Comparison of ENCODE assay signal across 8 cellular contexts in genomic region chr22:43142881-43143562, GRCh38. TPM values are rescaled to one million over a fixed set of nuclear protein-coding genes. Genes with fewer than 3 reads are reported as not detected.
DNase-seq lines count a peak whose midpoint lies in the region; ATAC-seq and TF ChIP-seq lines count a peak whose summit lies in the region.

MCAT (minus strand) TSS chr22:43143398; CDS start chr22:43143348, 50 bp downstream.

- peak within 1 kb of the TSS; percentile 83 for H3K4me3 Mint-ChIP-seq in activated T-helper 17 cell treated with anti-CD3 and anti-CD28 coated beads, Interleukin-2, amount 50 U/mL, for 72 hours
- peak within 1 kb of the TSS; percentile 81 to 90 (median 86) for H3K4me3 Mint-ChIP-seq in naive thymus-derived CD8-positive, alpha-beta T cell
- H3K4me3 Mint-ChIP-seq in stimulated activated memory B cell treated with anti-CD40 and anti-IgM and Interleukin-4, amounts not matched to agents 10 μg/mL and 1 μg/mL and 100 μg/mL, for 72 hours: peak within 1 kb of the TSS; percentile 88

- peak within 1 kb of the TSS; percentile 92 for H3K27ac Mint-ChIP-seq in activated T-helper 17 cell treated with anti-CD3 and anti-CD28 coated beads, Interleukin-2, amount 50 U/mL, for 72 hours
- H3K27ac Mint-ChIP-seq in naive thymus-derived CD8-positive, alpha-beta T cell: peak within 1 kb of the TSS; percentile 87 to 97 (median 95)
- peak within 1 kb of the TSS; percentile 81 for H3K27ac Mint-ChIP-seq in stimulated activated memory B cell treated with anti-CD40 and anti-IgM and Interleukin-4, amounts not matched to agents 10 μg/mL and 1 μg/mL and 100 μg/mL, for 72 hours

- H2AFZ ChIP-seq in fibroblast of lung (ENCODE audit: low read length): peak within 1 kb of the TSS; percentile 83

- H3K4me3 ChIP-seq in Jurkat, Clone E6-1 (ENCODE audit: low read length): peak within 1 kb of the TSS; percentile 84
- peak within 1 kb of the TSS; percentile 75 to 99 (median 89) for H3K4me3 ChIP-seq in fibroblast of lung (replicated peaks in 1 of 4; ENCODE audit: control extremely low read depth in 1 of 4, insufficient read depth in 1 of 4, low read depth in 3 of 4, low read length in 4 of 4)

- no peaks in the 10 kb centered on the region for H4K20me1 ChIP-seq in fibroblast of lung (ENCODE audit: control insufficient read depth, extremely low read depth, insufficient read depth, low read length)

- in situ Hi-C loops in Caki2 (cut with HindIII; ENCODE audit: low pct_unique_long_range_greater_than_20kb, low sequenced_read_pairs): no loop called here

- no peaks in the 10 kb centered on the region for H3K9me3 Mint-ChIP-seq in activated T-helper 17 cell treated with anti-CD3 and anti-CD28 coated beads, Interleukin-2, amount 50 U/mL, for 72 hours
- no peaks in the 10 kb centered on the region for H3K9me3 Mint-ChIP-seq in naive thymus-derived CD8-positive, alpha-beta T cell
- no peaks in the 10 kb centered on the region for H3K9me3 Mint-ChIP-seq in stimulated activated memory B cell treated with anti-CD40 and anti-IgM and Interleukin-4, amounts not matched to agents 10 μg/mL and 1 μg/mL and 100 μg/mL, for 72 hours

- POLR2A ChIA-PET in naive thymus-derived CD8-positive, alpha-beta T cell (lab: Charles Lee): interaction anchor here (0.7 to 3.0 kb wide), 4 partner anchors 10 to 121 kb away, joined by 4 to 17 read pairs (median 6); partner anchors contain the start of gene TTLL12

- H3K27ac ChIP-seq in fibroblast of lung (ENCODE audit: insufficient read depth, low read length): peak within 1 kb of the TSS; percentile 90

- peak; percentile 82 for DNase-seq in Caki2 (ENCODE audit: low read depth)
- peak; percentile 63 for DNase-seq in Jurkat, Clone E6-1 (ENCODE audit: low read depth, low spot score)
- peak; percentile 90 for DNase-seq in RPMI8226
- peak; percentile 72 for DNase-seq in fibroblast of lung (ENCODE audit: low read depth in 2 of 2)
- peak; percentile 62 to 89 (median 80) for DNase-seq in naive thymus-derived CD8-positive, alpha-beta T cell

- peak; percentile 86 for ATAC-seq in GM21423 (IDR thresholded peaks at IDR 0.05; ENCODE audit: unreplicated experiment)
- peak; percentile 96 for ATAC-seq in activated T-helper 17 cell treated with anti-CD3 and anti-CD28 coated beads, Interleukin-2, amount 50 U/mL, for 72 hours (replicated peaks)
- peak; percentile 84 to 90 for ATAC-seq in naive thymus-derived CD8-positive, alpha-beta T cell
- peak; percentile 93 for ATAC-seq in stimulated activated memory B cell treated with anti-CD40 and anti-IgM and Interleukin-4, amounts not matched to agents 10 μg/mL and 1 μg/mL and 100 μg/mL, for 72 hours

- H3K36me3 ChIP-seq in fibroblast of lung (ENCODE audit: control insufficient read depth, insufficient read depth, low read length): no peaks in the 10 kb centered on the region

- no peaks in the 10 kb centered on the region for H3K9me3 ChIP-seq in fibroblast of lung (ENCODE audit: control insufficient read depth, insufficient read depth, low read depth, low read length)

- no peaks in the 10 kb centered on the region for H3K4me1 ChIP-seq in fibroblast of lung (ENCODE audit: control insufficient read depth, extremely low read depth, insufficient read depth, low read length)

- H3K9ac ChIP-seq in fibroblast of lung (ENCODE audit: insufficient read depth, low read length): peak within 1 kb of the TSS; percentile 84

- peaks cover 5% of the 10 kb centered on the region for H3K79me2 ChIP-seq in fibroblast of lung (ENCODE audit: control insufficient read depth, insufficient read depth, low read length)

- H3K27me3 Mint-ChIP-seq in activated T-helper 17 cell treated with anti-CD3 and anti-CD28 coated beads, Interleukin-2, amount 50 U/mL, for 72 hours: no peaks in the 10 kb centered on the region
- H3K27me3 Mint-ChIP-seq in naive thymus-derived CD8-positive, alpha-beta T cell: no peaks in the 10 kb centered on the region
- H3K27me3 Mint-ChIP-seq in stimulated activated memory B cell treated with anti-CD40 and anti-IgM and Interleukin-4, amounts not matched to agents 10 μg/mL and 1 μg/mL and 100 μg/mL, for 72 hours: no peaks in the 10 kb centered on the region

- no peaks in the 10 kb centered on the region for H3K27me3 ChIP-seq in fibroblast of lung (ENCODE audit: control insufficient read depth, insufficient read depth, low read length)

- no peak for TF ChIP-seq CTCF in fibroblast of lung (conservative IDR thresholded peaks at IDR 0.05 in 1 of 2, IDR thresholded peaks at IDR 0.05 in 1 of 2; ENCODE audit: low read depth in 1 of 2, low read length in 2 of 2)

- H3K4me2 ChIP-seq in fibroblast of lung (ENCODE audit: extremely low read depth, insufficient read depth, low read length): peak within 1 kb of the TSS; percentile 93

- no peaks in the 10 kb centered on the region for H3K4me1 Mint-ChIP-seq in activated T-helper 17 cell treated with anti-CD3 and anti-CD28 coated beads, Interleukin-2, amount 50 U/mL, for 72 hours
- H3K4me1 Mint-ChIP-seq in naive thymus-derived CD8-positive, alpha-beta T cell: peaks cover 14 to 46% (median 27%) of the 10 kb centered on the region in 4 donors
- H3K4me1 Mint-ChIP-seq in stimulated activated memory B cell treated with anti-CD40 and anti-IgM and Interleukin-4, amounts not matched to agents 10 μg/mL and 1 μg/mL and 100 μg/mL, for 72 hours: peaks cover 47% of the 10 kb centered on the region

- peaks cover 32% of the 10 kb centered on the region for H3K36me3 Mint-ChIP-seq in activated T-helper 17 cell treated with anti-CD3 and anti-CD28 coated beads, Interleukin-2, amount 50 U/mL, for 72 hours (ENCODE audit: low read depth)
- peaks cover 0 to 24% (median 3%) of the 10 kb centered on the region in 3 donors for H3K36me3 Mint-ChIP-seq in naive thymus-derived CD8-positive, alpha-beta T cell
- peaks cover 19% of the 10 kb centered on the region for H3K36me3 Mint-ChIP-seq in stimulated activated memory B cell treated with anti-CD40 and anti-IgM and Interleukin-4, amounts not matched to agents 10 μg/mL and 1 μg/mL and 100 μg/mL, for 72 hours

RNA-seq across cellular contexts. Expression of gene MCAT, which starts in this region (rescaled TPM):
- 41.8 and 67.9 TPM in 2 replicates for total RNA-seq in Caki2 (2014; rRNA removed; shearing (Covaris generic); ENCODE audit: low replicate concordance)
- 26.8 TPM for polyA plus RNA-seq in Jurkat, Clone E6-1 (2012; ENCODE audit: insufficient read depth, insufficient read length)
- 10 to 100 TPM in 1 of 2 donors, 1 to 10 TPM in 1; 7.3 to 18.2 TPM for total RNA-seq in activated T-helper 17 cell treated with anti-CD3 and anti-CD28 coated beads, Interleukin-2, amount 50 U/mL, for 72 hours
- total RNA-seq in fibroblast of lung: 8.4 and 8.5 TPM in 2 replicates
- 9.3 and 12.1 TPM in 2 replicates for polyA plus RNA-seq in fibroblast of lung
- 11.4 and 15.6 TPM in 2 replicates for polyA plus RNA-seq in fibroblast of lung (2012)
- polyA minus RNA-seq in fibroblast of lung (ENCODE audit: low replicate concordance): 5.9 and 11.4 TPM in 2 replicates
- 10 to 100 TPM in 1 of 2 experiments, 1 to 10 TPM in 1; 9.2 to 10.1 TPM for total RNA-seq in naive thymus-derived CD8-positive, alpha-beta T cell
- 10 to 100 TPM; 10.8 to 11.3 (median 10.8) TPM for polyA plus RNA-seq in naive thymus-derived CD8-positive, alpha-beta T cell

Comparison
In these comparisons a context has a peak if more than half of its experiments do, and no peak if none do; other contexts are left out.
1. Peak in every context shown above with its lines: DNase-seq, ATAC-seq, H3K4me3 ChIP-seq and H3K27ac ChIP-seq.